Comparison of ENCODE assay signal across 1 cellular context in genomic region chr5:170745481-170746061, GRCh38.
TF ChIP-seq lines count a peak whose summit lies in the region.

No MANE protein-coding gene starts in this region.

TF ChIP-seq in WTC11, 78 proteins besides CTCF, POLR2A, EP300 and RAD21 (continued from another document):
- TF ChIP-seq, protein P1, sequence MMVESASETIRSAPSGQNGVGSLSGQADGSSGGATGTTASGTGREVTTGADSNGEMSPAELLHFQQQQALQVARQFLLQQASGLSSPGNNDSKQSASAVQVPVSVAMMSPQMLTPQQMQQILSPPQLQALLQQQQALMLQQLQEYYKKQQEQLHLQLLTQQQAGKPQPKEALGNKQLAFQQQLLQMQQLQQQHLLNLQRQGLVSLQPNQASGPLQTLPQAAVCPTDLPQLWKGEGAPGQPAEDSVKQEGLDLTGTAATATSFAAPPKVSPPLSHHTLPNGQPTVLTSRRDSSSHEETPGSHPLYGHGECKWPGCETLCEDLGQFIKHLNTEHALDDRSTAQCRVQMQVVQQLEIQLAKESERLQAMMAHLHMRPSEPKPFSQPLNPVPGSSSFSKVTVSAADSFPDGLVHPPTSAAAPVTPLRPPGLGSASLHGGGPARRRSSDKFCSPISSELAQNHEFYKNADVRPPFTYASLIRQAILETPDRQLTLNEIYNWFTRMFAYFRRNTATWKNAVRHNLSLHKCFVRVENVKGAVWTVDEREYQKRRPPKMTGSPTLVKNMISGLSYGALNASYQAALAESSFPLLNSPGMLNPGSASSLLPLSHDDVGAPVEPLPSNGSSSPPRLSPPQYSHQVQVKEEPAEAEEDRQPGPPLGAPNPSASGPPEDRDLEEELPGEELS (CRISPR knock-in tag; IDR thresholded peaks at IDR 0.05): peak; percentile 47; the same call in 1 of the 2 replicates
- peak; percentile 80 for TF ChIP-seq MAX (CRISPR knock-in tag; IDR thresholded peaks at IDR 0.05)
- TF ChIP-seq, protein P2, sequence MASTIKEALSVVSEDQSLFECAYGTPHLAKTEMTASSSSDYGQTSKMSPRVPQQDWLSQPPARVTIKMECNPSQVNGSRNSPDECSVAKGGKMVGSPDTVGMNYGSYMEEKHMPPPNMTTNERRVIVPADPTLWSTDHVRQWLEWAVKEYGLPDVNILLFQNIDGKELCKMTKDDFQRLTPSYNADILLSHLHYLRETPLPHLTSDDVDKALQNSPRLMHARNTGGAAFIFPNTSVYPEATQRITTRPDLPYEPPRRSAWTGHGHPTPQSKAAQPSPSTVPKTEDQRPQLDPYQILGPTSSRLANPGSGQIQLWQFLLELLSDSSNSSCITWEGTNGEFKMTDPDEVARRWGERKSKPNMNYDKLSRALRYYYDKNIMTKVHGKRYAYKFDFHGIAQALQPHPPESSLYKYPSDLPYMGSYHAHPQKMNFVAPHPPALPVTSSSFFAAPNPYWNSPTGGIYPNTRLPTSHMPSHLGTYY (CRISPR knock-in tag; IDR thresholded peaks at IDR 0.05): no peak
